ENCODE assay signal across 16 cellular contexts in genomic region chr15:48582472-48583235, GRCh38.
DNase-seq lines count a peak whose midpoint lies in the region; ATAC-seq and TF ChIP-seq lines count a peak whose summit lies in the region.
"Had no signal": no experiment of that assay in that cellular context is flagged by ENCODE, and none has a peak within 500 bp of the region (broad histone marks: within the 10 kb centered on the region; RNA-seq: fewer than 3 reads in every experiment).

No MANE protein-coding gene starts in this region.

- H3K9me3 Mint-ChIP-seq in stimulated activated memory B cell treated with anti-CD40 and anti-IgM and Interleukin-4, amounts not matched to agents 10 μg/mL and 1 μg/mL and 100 μg/mL, for 72 hours, result no peaks in the 10 kb centered on the region
- H3K9me3 Mint-ChIP-seq: activated T-helper 1 cell treated with anti-CD3 and anti-CD28 coated beads, Interleukin-12 subunit alpha, Interleukin-12 subunit beta, Interleukin-2, Interleukin-4 antibody, amounts not matched to agents 30 ng/mL and 10 ng/mL and 1 ng/mL, durations not matched to agents 14 hours and 24 hours and 36 hours; GM23338; IgD-negative memory B cell had no signal

- no peak overlapping the region for H3K4me3 Mint-ChIP-seq in stimulated activated memory B cell treated with anti-CD40 and anti-IgM and Interleukin-4, amounts not matched to agents 10 μg/mL and 1 μg/mL and 100 μg/mL, for 72 hours
- H3K4me3 Mint-ChIP-seq: activated T-helper 1 cell treated with anti-CD3 and anti-CD28 coated beads, Interleukin-12 subunit alpha, Interleukin-12 subunit beta, Interleukin-2, Interleukin-4 antibody, amounts not matched to agents 30 ng/mL and 10 ng/mL and 1 ng/mL, durations not matched to agents 14 hours and 24 hours and 36 hours; GM23338; IgD-negative memory B cell had no signal

- TF ChIP-seq CTCF in foreskin fibroblast (IDR thresholded peaks at IDR 0.05; ENCODE audit: low read depth, low read length), result no peak

- no peaks in the 10 kb centered on the region for H3K36me3 Mint-ChIP-seq in stimulated activated memory B cell treated with anti-CD40 and anti-IgM and Interleukin-4, amounts not matched to agents 10 μg/mL and 1 μg/mL and 100 μg/mL, for 72 hours
- H3K36me3 Mint-ChIP-seq: IgD-negative memory B cell had no signal

- H3K27ac Mint-ChIP-seq in stimulated activated memory B cell treated with anti-CD40 and anti-IgM and Interleukin-4, amounts not matched to agents 10 μg/mL and 1 μg/mL and 100 μg/mL, for 72 hours, result no peak overlapping the region
- H3K27ac Mint-ChIP-seq: activated T-helper 1 cell treated with anti-CD3 and anti-CD28 coated beads, Interleukin-12 subunit alpha, Interleukin-12 subunit beta, Interleukin-2, Interleukin-4 antibody, amounts not matched to agents 30 ng/mL and 10 ng/mL and 1 ng/mL, durations not matched to agents 14 hours and 24 hours and 36 hours; GM23338; IgD-negative memory B cell had no signal

- DNase-seq in NCI-H748 (lab: John Stamatoyannopoulos, UW; ENCODE audit: unreplicated experiment) (peak; percentile 6), NCI-H748 treated with DMSO at 0.1 percent for 48 hours (lab: John Stamatoyannopoulos, UW) (no peak), T1000 (lab: John Stamatoyannopoulos, UW) (peak; percentile 25), foreskin fibroblast (peak; percentile 33 to 39), NCI-H146 treated with DMSO at 0.1 percent for 48 hours (lab: John Stamatoyannopoulos, UW; ENCODE audit: unreplicated experiment) (no peak), NCI-H524 treated with DMSO at 0.1 percent for 48 hours (lab: John Stamatoyannopoulos, UW) (no peak), COLO829 (ENCODE audit: low spot score) (no peak)
- DNase-seq: NCI-H2081 treated with DMSO at 0.1 percent for 48 hours; SHP77 treated with DMSO at 0.1 percent for 48 hours; stimulated activated CD4-positive, alpha-beta T cell treated with anti-CD3 and anti-CD28 coated beads, Interleukin-4, amount 100 ng/mL, for 4 hours had no signal

- H3K4me3 ChIP-seq in foreskin fibroblast (ENCODE audit: low read depth in 1 of 2, low read length in 2 of 2), result no peak overlapping the region
- H3K4me3 ChIP-seq: GM23338 had no signal

- H3K27me3 Mint-ChIP-seq in stimulated activated memory B cell treated with anti-CD40 and anti-IgM and Interleukin-4, amounts not matched to agents 10 μg/mL and 1 μg/mL and 100 μg/mL, for 72 hours, result no peaks in the 10 kb centered on the region

- H3K4me1 Mint-ChIP-seq in stimulated activated memory B cell treated with anti-CD40 and anti-IgM and Interleukin-4, amounts not matched to agents 10 μg/mL and 1 μg/mL and 100 μg/mL, for 72 hours, result no peaks in the 10 kb centered on the region
- H3K4me1 Mint-ChIP-seq: IgD-negative memory B cell had no signal

- ATAC-seq in stimulated activated memory B cell treated with anti-CD40 and anti-IgM and Interleukin-4, amounts not matched to agents 10 μg/mL and 1 μg/mL and 100 μg/mL, for 72 hours, result peak; percentile 10
- ATAC-seq: activated CD4-positive, CD25-positive, alpha-beta regulatory T cell treated with anti-CD3 and anti-CD28 coated beads, Interleukin-2, amount 50 U/mL, for 24 hours; GM23338; left lobe of liver had no signal

Comparison
In these comparisons a context has a peak if more than half of its experiments do, and no peak if none do; other contexts are left out.
1. DNase-seq: peak in NCI-H748 (single experiment), T1000 (single experiment) and foreskin fibroblast (2 of 2); none in NCI-H748 treated with DMSO at 0.1 percent for 48 hours (single experiment), NCI-H146 treated with DMSO at 0.1 percent for 48 hours (single experiment), NCI-H524 treated with DMSO at 0.1 percent for 48 hours (single experiment) and COLO829 (single experiment).